34 cellular contexts compared by ENCODE assay signal in the genomic region with DNA sequence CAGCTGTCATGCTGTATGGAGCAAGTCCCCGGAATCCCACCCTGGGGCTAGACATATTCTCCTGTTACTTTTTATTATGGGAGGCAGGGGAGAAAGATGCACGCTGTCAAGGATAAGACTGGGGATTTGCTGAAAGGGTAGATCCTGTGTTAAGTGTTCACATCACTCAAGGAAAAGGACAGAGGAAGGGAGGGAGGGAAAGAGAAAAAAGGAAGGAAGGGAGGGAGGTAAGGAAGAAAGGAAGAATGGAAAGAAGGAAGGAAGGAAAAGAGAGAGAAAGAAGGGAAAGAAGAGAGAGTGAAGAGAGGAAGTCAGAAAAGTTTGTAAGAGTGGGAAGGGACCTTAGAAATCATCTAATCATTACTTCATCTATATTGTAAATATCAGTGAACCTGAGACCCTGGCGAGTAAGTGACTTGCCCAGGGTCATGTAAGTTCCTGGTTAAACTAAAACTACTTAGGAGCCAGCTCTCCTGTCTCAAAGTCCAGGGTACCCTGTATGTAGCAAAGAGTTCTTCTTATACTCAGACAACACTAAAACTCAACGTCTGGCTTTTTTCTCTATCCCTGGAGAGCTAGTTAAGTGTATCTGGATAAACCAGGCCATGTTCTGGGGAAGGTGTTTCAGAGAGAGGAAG. TPM values are rescaled to one million over a fixed set of nuclear protein-coding genes. Genes with fewer than 3 reads are reported as not detected.
"Had no signal": no experiment of that assay in that cellular context is flagged by ENCODE, and none has a peak within 500 bp of the region (broad histone marks: within the 10 kb centered on the region; RNA-seq: fewer than 3 reads in every experiment).

No MANE protein-coding gene starts in this region.

- DNase-seq: activated CD4-positive, alpha-beta memory T cell treated with anti-CD3 and anti-CD28 coated beads, Interleukin-2, amount 10 ng/mL, durations not matched to agents 7 days and 5 days; activated CD4-positive, alpha-beta T cell treated with anti-CD3 and anti-CD28 coated beads for 1 hour; activated CD4-positive, alpha-beta T cell treated with anti-CD3 and anti-CD28 coated beads for 36 hours; activated CD4-positive, alpha-beta T cell treated with anti-CD3 and anti-CD28 coated beads for 48 hours; activated CD4-positive, alpha-beta T cell treated with anti-CD3 and anti-CD28 coated beads, Interleukin-2, amount 10 ng/mL, durations not matched to agents 7 days and 5 days; activated CD4-positive, alpha-beta T cell treated with anti-CD3 and anti-CD28 coated beads, Interleukin-2, amount 50 U/mL, for 48 hours; activated CD4-positive, CD25-positive, alpha-beta regulatory T cell; activated CD8-positive, alpha-beta memory T cell treated with anti-CD3 and anti-CD28 coated beads for 24 hours; activated CD8-positive, alpha-beta memory T cell treated with anti-CD3 and anti-CD28 coated beads, Interleukin-2, amount 10 ng/mL, durations not matched to agents 7 days and 5 days; activated CD8-positive, alpha-beta memory T cell treated with anti-CD3 and anti-CD28 coated beads, Interleukin-2, amount 50 U/mL, for 48 hours; activated CD8-positive, alpha-beta T cell treated with anti-CD3 and anti-CD28 coated beads, Interleukin-2, amount 10 ng/mL, durations not matched to agents 7 days and 5 days; activated effector memory CD4-positive, alpha-beta T cell treated with Interleukin-2 at 50 U/mL for 16 hours; activated gamma-delta T cell; activated naive CD4-positive, alpha-beta T cell treated with anti-CD3 and anti-CD28 coated beads, Interleukin-2, amount 10 ng/mL, durations not matched to agents 7 days and 5 days; activated naive CD4-positive, alpha-beta T cell treated with Interleukin-2 at 50 U/mL for 16 hours; activated naive CD8-positive, alpha-beta T cell treated with anti-CD3 and anti-CD28 coated beads, Interleukin-2, amount 10 ng/mL, durations not matched to agents 7 days and 5 days; activated naive CD8-positive, alpha-beta T cell treated with anti-CD3 and anti-CD28 coated beads, Interleukin-2, amount 50 U/mL, for 24 hours; activated T-cell treated with anti-CD3 and anti-CD28 coated beads, Interleukin-2, amount 50 U/mL, for 24 hours; activated T-cell treated with anti-CD3 and anti-CD28 coated beads, Interleukin-2, amount 50 U/mL, for 48 hours; amygdala; anterior cingulate cortex; caudate nucleus; cerebellar nuclear complex; T-helper 1 cell; T-helper 2 cell; T-helper 9 cell; WERI-Rb-1 had no signal

- ATAC-seq: activated CD4-positive, alpha-beta T cell treated with anti-CD3 and anti-CD28 coated beads for 36 hours; activated CD4-positive, CD25-positive, alpha-beta regulatory T cell treated with anti-CD3 and anti-CD28 coated beads, Interleukin-2, amount 50 U/mL, for 24 hours; activated CD8-positive, alpha-beta memory T cell treated with anti-CD3 and anti-CD28 coated beads, Interleukin-2, amount 10 ng/mL, durations not matched to agents 7 days and 5 days; activated CD8-positive, alpha-beta T cell treated with anti-CD3 and anti-CD28 coated beads, Interleukin-2, amount 10 ng/mL, durations not matched to agents 7 days and 5 days; activated naive CD8-positive, alpha-beta T cell treated with anti-CD3 and anti-CD28 coated beads, Interleukin-2, amount 50 U/mL, for 24 hours; WTC11 had no signal

- H3K27ac ChIP-seq: ascending aorta, cardiac muscle cell, WERI-Rb-1 had no signal

- H3K36me3 ChIP-seq: ascending aorta, cardiac muscle cell, WERI-Rb-1 had no signal

- H3K4me1 ChIP-seq: ascending aorta had no signal

- FAIRE-seq: bronchial epithelial cell, TTC549 had no signal

- H3K4me3 ChIP-seq: ascending aorta, cardiac muscle cell had no signal

- H3K27me3 ChIP-seq: ascending aorta, cardiac muscle cell had no signal

RNA-seq across cellular contexts. Expression of a gene that starts 47.2 kb away (rescaled TPM):
- total RNA-seq: activated CD4-positive, alpha-beta memory T cell treated with anti-CD3 and anti-CD28 coated beads, Interleukin-2, amount 10 ng/mL, durations not matched to agents 7 days and 5 days; activated CD4-positive, alpha-beta T cell treated with anti-CD3 and anti-CD28 coated beads, Interleukin-2, amount 10 ng/mL, durations not matched to agents 7 days and 5 days; activated CD8-positive, alpha-beta T cell treated with anti-CD3 and anti-CD28 coated beads, Interleukin-2, amount 10 ng/mL, durations not matched to agents 7 days and 5 days; activated naive CD8-positive, alpha-beta T cell treated with anti-CD3 and anti-CD28 coated beads, Interleukin-2, amount 10 ng/mL, durations not matched to agents 7 days and 5 days; activated T-helper 2 cell treated with anti-CD3 and anti-CD28 coated beads, Interferon-gamma antibody, Interleukin-2, Interleukin-4, amounts not matched to agents 10 μg/mL and 5 μg/mL and 100 μg/mL, durations not matched to agents 14 hours and 24 hours and 36 hours had no signal
